Comparison of ENCODE assay signal across 9 cellular contexts in genomic region chr6:26122005-26122388, GRCh38. TPM values are rescaled to one million over a fixed set of nuclear protein-coding genes. Genes with fewer than 3 reads are reported as not detected.
DNase-seq lines count a peak whose midpoint lies in the region; ATAC-seq, FAIRE-seq and TF ChIP-seq lines count a peak whose summit lies in the region.
"Had no signal": no experiment of that assay in that cellular context is flagged by ENCODE, and none has a peak within 500 bp of the region (broad histone marks: within the 10 kb centered on the region; RNA-seq: fewer than 3 reads in every experiment).

No MANE protein-coding gene starts in this region.

- BruUV-seq in K562 (replicated peaks; lab: Mats Ljungman, UMichigan) = no TSS peak

- H2AFZ ChIP-seq in K562 (ENCODE audit: low read depth, low read length) = no peak overlapping the region

- peaks cover 34 to 36% of the 10 kb centered on the region in 2 donors for H3K36me3 Mint-ChIP-seq in naive B cell

- CTCF ChIA-PET in A549 (lab: Yijun Ruan, JAX) = no interaction called here
- CTCF ChIA-PET in K562 (lab: Yijun Ruan, JAX; ENCODE audit: low intra/inter-chr PET ratio) = interaction anchor here (0.6 kb wide), 1 partner anchor 176 kb away, joined by 6 read pairs; no protein-coding TSS in a partner anchor

- H3K27ac Mint-ChIP-seq in naive B cell = peak overlapping the region in 4 of 6 donors; percentile 99 to 100 (median 99)

- peak overlapping the region; percentile 40 for H3K4me3 ChIP-seq in A549
- H3K4me3 ChIP-seq in HUES64 (ENCODE audit: low read length) = peak overlapping the region; percentile 95
- H3K4me3 ChIP-seq in K562 = peak overlapping the region; percentile 72

- DNase-seq in A549 (ENCODE audit: low read depth in 1 of 2, low spot score in 1 of 2) (peak in 1 of 2 experiments; percentile 24), K562 (ENCODE audit: extremely low read depth in 1 of 4, low spot score in 3 of 4) (peak in 1 of 4 experiments; percentile 62), naive B cell (no peak), medulla oblongata (ENCODE audit: extremely low spot score) (no peak), C1 segment of cervical spinal cord (lab: John Stamatoyannopoulos, UW) (no peak)
- DNase-seq: stimulated activated CD4-positive, alpha-beta T cell treated with anti-CD3 and anti-CD28 coated beads, Interleukin-2, amount 100 ng/mL, for 48 hours had no signal

- peaks cover 38% of the 10 kb centered on the region for H3K4me1 ChIP-seq in A549
- H3K4me1 ChIP-seq in HUES64 (ENCODE audit: insufficient read depth, low read length) = peaks cover 33% of the 10 kb centered on the region
- H3K4me1 ChIP-seq in K562 (replicated peaks in 1 of 2; ENCODE audit: control insufficient read depth in 2 of 2, insufficient read depth in 2 of 2, low read length in 2 of 2) = peaks cover 3 to 10% of the 10 kb centered on the region in 2 experiments; a peak in 4 of 5 replicates

- in situ Hi-C loops in K562 (cut with MboI) = loop anchor here (5.0 to 10.0 kb wide), 3 partner anchors 75 to 1713 kb away; a partner anchor contains a TSS

- peaks cover 30% of the 10 kb centered on the region for H4K20me1 ChIP-seq in K562 (replicated peaks; ENCODE audit: control insufficient read depth, insufficient read depth, low read length)

- TF ChIP-seq EP300 in A549 (IDR thresholded peaks at IDR 0.05) (no peak), K562 (IDR thresholded peaks at IDR 0.05; ENCODE audit: low read length) (peak; percentile 46; the same call in 1 of the 2 replicates)

- no peaks in the 10 kb centered on the region for H3K9me1 ChIP-seq in K562 (ENCODE audit: control insufficient read depth, insufficient read depth, low read length)

- no peak for FAIRE-seq in A549 (lab: Jason Lieb, UNC)
- FAIRE-seq in K562 (lab: Jason Lieb, UNC) = no peak

- peaks cover 23 to 29% (median 26%) of the 10 kb centered on the region in 3 donors for H3K4me1 Mint-ChIP-seq in naive B cell

- H3K27ac ChIP-seq in A549 (peak overlapping the region; percentile 98), HUES64 (ENCODE audit: low read depth, low read length) (peak overlapping the region; percentile 98), K562 (ENCODE audit: extremely low read depth, low read depth, low read length) (peak overlapping the region; percentile 95)

- H3K36me3 ChIP-seq in HUES64 (ENCODE audit: insufficient read depth, low read length) (no peaks in the 10 kb centered on the region), K562 (ENCODE audit: control insufficient read depth, insufficient read depth, low read length) (peaks cover 40% of the 10 kb centered on the region)

- H3K27me3 ChIP-seq in HUES64 (ENCODE audit: insufficient read depth, low read length) (no peaks in the 10 kb centered on the region), K562 (ENCODE audit: control insufficient read depth in 2 of 2, insufficient read depth in 2 of 2, low read length in 2 of 2) (no peaks in the 10 kb centered on the region)

- 25% methylated on average over 4 of the region's 4 CpGs for WGBS in A549 (ENCODE audit: missing lambda C conversion rate)
- WGBS in HUES64 = 97% methylated on average over 3 of the region's 4 CpGs
- WGBS in K562 (ENCODE audit: insufficient coverage, low coverage, missing lambda C conversion rate) = 0% methylated on average over 1 of the region's 4 CpGs

- peak overlapping the region in 7 of 8 donors; percentile 95 to 100 (median 99) for H3K4me3 Mint-ChIP-seq in naive B cell

- ATAC-seq in A549 (no peak), K562 (no peak), naive B cell (ENCODE audit: low read depth in 2 of 2) (no peak), HG03280 (IDR thresholded peaks at IDR 0.05; ENCODE audit: unreplicated experiment) (no peak), HG03432 (IDR thresholded peaks at IDR 0.05; ENCODE audit: unreplicated experiment) (no peak)

- H3K79me2 ChIP-seq in K562 (ENCODE audit: control insufficient read depth, insufficient read depth, low read length) = peaks cover 98% of the 10 kb centered on the region

- peaks cover 4 to 18% (median 15%) of the 10 kb centered on the region in 7 donors for H3K9me3 Mint-ChIP-seq in naive B cell

- H3K9ac ChIP-seq in HUES64 (ENCODE audit: low read depth, low read length) (peak overlapping the region; percentile 98), K562 (ENCODE audit: insufficient read depth in 1 of 2, low read depth in 2 of 2, low read length in 2 of 2) (peak overlapping the region; percentile 90 to 96)

- TF ChIP-seq POLR2A in A549 (IDR thresholded peaks at IDR 0.05; ENCODE audit: low read length) (no peak), K562 (conservative IDR thresholded peaks at IDR 0.05) (no peak)

- no peaks in the 10 kb centered on the region for H3K27me3 Mint-ChIP-seq in naive B cell

- POLR2A ChIA-PET in A549 (lab: Yijun Ruan, JAX) (interaction anchor here (0.7 kb wide), 1 partner anchor 152 kb away, joined by 3 read pairs; no protein-coding TSS in a partner anchor), K562 (lab: Yijun Ruan, JAX) (interaction anchor here (0.7 to 1.0 kb wide), 3 partner anchors 18 to 77 kb away, joined by 3 to 6 read pairs (median 4); a partner anchor contains a TSS)

- TF ChIP-seq RAD21 in A549 (conservative IDR thresholded peaks at IDR 0.05 in 1 of 2, IDR thresholded peaks at IDR 0.05 in 1 of 2) = no peak
- TF ChIP-seq RAD21 in K562 (CRISPR knock-in tag; conservative IDR thresholded peaks at IDR 0.05 in 1 of 2, IDR thresholded peaks at IDR 0.05 in 1 of 2) = no peak

- intact Hi-C loops in K562 (cut with micrococcal nuclease) = loop anchor here (1.0 to 10.0 kb wide), 5 partner anchors 19 to 1773 kb away; a partner anchor contains a TSS

- TF ChIP-seq CTCF in A549 (IDR thresholded peaks at IDR 0.05) (no peak), K562 (IDR thresholded peaks at IDR 0.05 in 2 of 3, conservative IDR thresholded peaks at IDR 0.05 in 1 of 3; ENCODE audit: insufficient read depth in 2 of 3, low read depth in 1 of 3, low read length in 3 of 3) (no peak)

- H3K4me2 ChIP-seq in A549 = peak overlapping the region; percentile 85
- H3K4me2 ChIP-seq in K562 (ENCODE audit: insufficient read depth, low read length) = peak overlapping the region; percentile 93

- H3K9me3 ChIP-seq in A549 = no peaks in the 10 kb centered on the region
- H3K9me3 ChIP-seq in HUES64 (ENCODE audit: insufficient read depth, low read depth, low read length) = no peaks in the 10 kb centered on the region
- no peaks in the 10 kb centered on the region for H3K9me3 ChIP-seq in K562 (replicated peaks; ENCODE audit: control insufficient read depth, insufficient read depth, low read depth, low read length)

TF ChIP-seq in A549, 52 proteins besides CTCF, POLR2A, EP300 and RAD21:
- TF ChIP-seq FOSB (CRISPR knock-in tag; IDR thresholded peaks at IDR 0.05) (no peak), MAX (IDR thresholded peaks at IDR 0.05) (no peak), KDM1A (IDR thresholded peaks at IDR 0.05; ENCODE audit: low read depth) (no peak), CEBPB (IDR thresholded peaks at IDR 0.05) (no peak), RCOR1 (IDR thresholded peaks at IDR 0.05; ENCODE audit: low read depth, low read length) (no peak)

TF ChIP-seq in K562, 482 proteins besides CTCF, POLR2A, EP300 and RAD21 (continues in another document):
- TF ChIP-seq CHD4 (IDR thresholded peaks at IDR 0.05; ENCODE audit: insufficient read depth, insufficient replicate concordance, low read depth, low read length, poor library complexity, severe bottlenecking) (no peak), POLR3G (IDR thresholded peaks at IDR 0.05; ENCODE audit: extremely low read depth, insufficient read length, insufficient replicate concordance) (no peak)

RNA-seq across cellular contexts. Expression of gene HFE, which starts 34.8 kb away (rescaled TPM):
- 31.7 and 35.9 TPM in 2 replicates for polyA plus RNA-seq in A549 (2011; rRNA removed)
- polyA plus RNA-seq in A549 (2012; cell fraction: cytosol; rRNA removed) = 14.3 and 14.8 TPM in 2 replicates
- 16.5 and 16.8 TPM in 2 replicates for polyA plus RNA-seq in A549 (2012; cell fraction: nucleus; rRNA removed)
- 15.5 to 19.9 TPM (median 18.1 TPM) in 3 replicates for polyA plus RNA-seq in A549 (2017; fragmentation: RNase III; extraction: RNeasy Plus Mini Kit Qiagen cat#74134 plus additional on column Dnase treatment)
- polyA minus RNA-seq in A549 (2011; rRNA and poly(A)+ RNA removed) = 25.1 and 35.6 TPM in 2 replicates
- polyA plus RNA-seq in HUES64 (2013, experiment 1 of 2) = 0.35 TPM
- polyA plus RNA-seq in HUES64 (2013, experiment 2 of 2) = 1.0 TPM
- 2.3 and 3.3 TPM in 2 replicates for total RNA-seq in K562 (2011; cell fraction: chromatin; rRNA removed; ENCODE audit: low replicate concordance)
- total RNA-seq in K562 (2011; cell fraction: nucleolus; rRNA removed) = 1.3 and 2.2 TPM in 2 replicates
- 2.1 and 3.3 TPM in 2 replicates for total RNA-seq in K562 (2011; cell fraction: nucleoplasm; rRNA removed)
- 0.14 and 0.73 TPM in 2 replicates for total RNA-seq in K562 (2014; rRNA removed)
- 0.76 and 1.1 TPM in 2 replicates for total RNA-seq in K562 (2014; rRNA removed; fragmentation: Illumina TruSeq; extraction: Trizol)
- total RNA-seq in K562 (2015; rRNA removed; fragmentation: Illumina TruSeq; extraction: Trizol) = 1.2 and 1.3 TPM in 2 replicates
- 0.58 and 0.98 TPM in 2 replicates for total RNA-seq in K562 (2021)
- polyA plus RNA-seq in K562 (2011; rRNA removed) = 0.54 and 1.1 TPM in 2 replicates
- polyA plus RNA-seq in K562 (2011; cell fraction: cytosol; rRNA removed) = 0.66 and 0.88 TPM in 2 replicates
- 0.65 and 0.95 TPM in 2 replicates for polyA plus RNA-seq in K562 (2011; cell fraction: nucleus; rRNA removed)
- polyA plus RNA-seq in K562 (2012) = 1.8 and 2.4 TPM in 2 replicates
- 0.78 and 0.89 TPM in 2 replicates for polyA plus RNA-seq in K562 (2014; fragmentation: Illumina TruSeq; extraction: Trizol)
- polyA plus RNA-seq in K562 (2014; fragmentation: Nextera tagmentation; extraction: Ambion mirVana) = under 1 TPM; 0.17 to 0.31 TPM
- polyA plus RNA-seq in K562 (2014; rRNA removed) = 0.84 and 1.2 TPM in 2 replicates
- polyA minus RNA-seq in K562 (2011; rRNA and poly(A)+ RNA removed) = 1.3 and 1.7 TPM in 2 replicates
- polyA minus RNA-seq in K562 (2011; cell fraction: cytosol; rRNA and poly(A)+ RNA removed) = 0.95 TPM in 1 of 2 replicates, not detected in the other
- 0.44 and 0.94 TPM in 2 replicates for polyA minus RNA-seq in K562 (2011; cell fraction: nucleus; rRNA and poly(A)+ RNA removed)
- 1 to 10 TPM in 4 of 6 donors, under 1 TPM in 1, not detected in 1; 0.47 to 3.3 (median 2.9) TPM for polyA plus RNA-seq in naive B cell (ENCODE audit: low read depth in 6 of 6)

Comparison
In these comparisons a context has a peak if more than half of its experiments do, and no peak if none do; other contexts are left out.
1. H3K4me3 ChIP-seq: peak in every context shown above with its lines; median percentile 95 in HUES64; 72 in K562; 40 in A549.
2. Of the 35 proteins assayed by ChIP-seq in both K562 and A549: peak only in K562: EP300; only in A549: none; in both: none; in neither: 34.